In genomic region chr1:8646189-8646588, GRCh38 we compare ENCODE assay signal across 18 cellular contexts.
DNase-seq lines count a peak whose midpoint lies in the region; ATAC-seq, FAIRE-seq and TF ChIP-seq lines count a peak whose summit lies in the region.
"Had no signal": no experiment of that assay in that cellular context is flagged by ENCODE, and none has a peak within 500 bp of the region (broad histone marks: within the 10 kb centered on the region; RNA-seq: fewer than 3 reads in every experiment).

No MANE protein-coding gene starts in this region.

- no peak overlapping the region for H3K4me3 Mint-ChIP-seq in endodermal cell
- no peak overlapping the region for H3K4me3 Mint-ChIP-seq in nephron progenitor cell
- H3K4me3 Mint-ChIP-seq: HFFc6 had no signal

- no peak overlapping the region for H3K4me3 ChIP-seq in endodermal cell (ENCODE audit: low read length)
- H3K4me3 ChIP-seq: GM12878, SK-N-MC had no signal

- peak overlapping the region; percentile 39 for H3K27ac Mint-ChIP-seq in endodermal cell
- H3K27ac Mint-ChIP-seq in nephron progenitor cell = peak overlapping the region; percentile 80
- H3K27ac Mint-ChIP-seq: HFFc6 had no signal

- ATAC-seq in GM21576 (IDR thresholded peaks at IDR 0.05; ENCODE audit: unreplicated experiment) = no peak
- ATAC-seq: GM12878 had no signal

- no peak for TF ChIP-seq POLR2A in H54 (IDR thresholded peaks at IDR 0.05; ENCODE audit: low read depth, low read length)

- H3K36me3 Mint-ChIP-seq in endodermal cell (ENCODE audit: low read depth) = peaks cover 30% of the 10 kb centered on the region
- peaks cover 46% of the 10 kb centered on the region for H3K36me3 Mint-ChIP-seq in nephron progenitor cell (ENCODE audit: low read depth)

- DNase-seq in DMS79 treated with DMSO at 0.1 percent for 48 hours (lab: John Stamatoyannopoulos, UW) = peak; percentile 51
- DNase-seq in NCI-H2029 (lab: John Stamatoyannopoulos, UW) = peak; percentile 56
- no peak for DNase-seq in endodermal cell
- no peak for DNase-seq in nephron progenitor cell
- no peak for DNase-seq in OCI-M1 (lab: John Stamatoyannopoulos, UW)
- no peak for DNase-seq in H54 (ENCODE audit: insufficient read length, low spot score)
- DNase-seq: AML-193, GF-D8, HFFc6, MV-4-11, NCI-H187, NCI-H510A, NCI-H774, SHP77 had no signal

- TF ChIP-seq CTCF in endodermal cell (conservative IDR thresholded peaks at IDR 0.05) (no peak), nephron progenitor cell (IDR thresholded peaks at IDR 0.05) (no peak)

- no peaks in the 10 kb centered on the region for H3K4me1 ChIP-seq in endodermal cell (ENCODE audit: control insufficient read depth, insufficient read depth, low read length)

- H3K27me3 Mint-ChIP-seq in endodermal cell (ENCODE audit: insufficient read depth) (no peaks in the 10 kb centered on the region), nephron progenitor cell (ENCODE audit: low read depth, poor library complexity) (no peaks in the 10 kb centered on the region)

- H3K27ac ChIP-seq in endodermal cell (ENCODE audit: low read depth, low read length) = no peak overlapping the region
- H3K27ac ChIP-seq: KMS-11, SK-N-MC had no signal

- no peaks in the 10 kb centered on the region for H3K9me3 ChIP-seq in endodermal cell (ENCODE audit: control insufficient read depth, low read length)

- H3K27me3 ChIP-seq in endodermal cell (ENCODE audit: control insufficient read depth, insufficient read depth, low read length, poor library complexity, severe bottlenecking) = no peaks in the 10 kb centered on the region

- no peak overlapping the region for H3K9ac ChIP-seq in endodermal cell (ENCODE audit: extremely low read depth, low read length, poor library complexity, severe bottlenecking)
- H3K9ac ChIP-seq: KMS-11 had no signal

- no peak for FAIRE-seq in H54 (lab: Jason Lieb, UNC)
- FAIRE-seq: GM12878 had no signal

- no peaks in the 10 kb centered on the region for H3K9me3 Mint-ChIP-seq in endodermal cell
- no peaks in the 10 kb centered on the region for H3K9me3 Mint-ChIP-seq in nephron progenitor cell
- H3K9me3 Mint-ChIP-seq: HFFc6 had no signal

- WGBS in endodermal cell (ENCODE audit: insufficient coverage in 1 of 2, insufficient read length in 1 of 2), 2 experiments = 83 to 94% methylated on average over 3 to 6 of the region's 6 CpGs

- peaks cover 48% of the 10 kb centered on the region for H3K36me3 ChIP-seq in endodermal cell (ENCODE audit: control insufficient read depth, insufficient read depth, low read length)

- peaks cover 17% of the 10 kb centered on the region for H3K4me1 Mint-ChIP-seq in endodermal cell
- H3K4me1 Mint-ChIP-seq in nephron progenitor cell = peaks cover 32% of the 10 kb centered on the region

Comparison
In these comparisons a context has a peak if more than half of its experiments do, and no peak if none do; other contexts are left out.
1. DNase-seq: peak in DMS79 treated with DMSO at 0.1 percent for 48 hours (single experiment) and NCI-H2029 (single experiment); none in endodermal cell (single experiment), nephron progenitor cell (single experiment), OCI-M1 (single experiment) and H54 (single experiment).